25 cellular contexts compared by ENCODE assay signal in genomic region chr6:167394820-167395219, GRCh38.
"Had no signal": no experiment of that assay in that cellular context is flagged by ENCODE, and none has a peak within 500 bp of the region (broad histone marks: within the 10 kb centered on the region; RNA-seq: fewer than 3 reads in every experiment).

No MANE protein-coding gene starts in this region.

- H3K27me3 Mint-ChIP-seq: activated CD4-positive, alpha-beta T cell treated with anti-CD3 and anti-CD28 coated beads, Interleukin-2, amount 10 ng/mL, durations not matched to agents 7 days and 5 days had no signal

- H3K9me3 Mint-ChIP-seq: activated CD4-positive, alpha-beta T cell treated with anti-CD3 and anti-CD28 coated beads, Interleukin-2, amount 10 ng/mL, durations not matched to agents 7 days and 5 days; activated CD8-positive, alpha-beta T cell treated with anti-CD3 and anti-CD28 coated beads for 36 hours; activated T-cell treated with anti-CD3 and anti-CD28 coated beads, Interleukin-2, amount 50 U/mL, for 4 hours; activated T-helper 17 cell treated with anti-CD3 and anti-CD28 coated beads, Interleukin-2, amount 50 U/mL, for 72 hours; central memory CD8-positive, alpha-beta T cell; effector memory CD8-positive, alpha-beta T cell had no signal

- DNase-seq: activated CD4-positive, alpha-beta T cell treated with anti-CD3 and anti-CD28 coated beads for 36 hours; activated CD4-positive, alpha-beta T cell treated with anti-CD3 and anti-CD28 coated beads, Interleukin-2, amount 10 ng/mL, durations not matched to agents 7 days and 5 days; activated CD4-positive, alpha-beta T cell treated with anti-CD3 and anti-CD28 coated beads, Interleukin-2, amount 50 U/mL, for 4 hours; activated CD4-positive, CD25-positive, alpha-beta regulatory T cell; activated CD4-positive, CD25-positive, alpha-beta regulatory T cell treated with anti-CD3 and anti-CD28 coated beads, Interleukin-2, amount 50 U/mL, for 72 hours; activated CD8-positive, alpha-beta T cell treated with anti-CD3 and anti-CD28 coated beads for 36 hours; activated effector memory CD4-positive, alpha-beta T cell treated with Interleukin-2 at 50 U/mL for 16 hours; activated gamma-delta T cell treated with Interleukin-2 at 50 U/mL for 16 hours; activated naive CD4-positive, alpha-beta T cell treated with anti-CD3 and anti-CD28 coated beads, Interleukin-2, amount 50 U/mL, for 16 hours; activated naive CD4-positive, alpha-beta T cell treated with Interleukin-2 at 50 U/mL for 16 hours; activated T-cell treated with anti-CD3 and anti-CD28 coated beads, Interleukin-2, amount 50 U/mL, for 4 hours; amniotic stem cell; brain microvascular endothelial cell; cortex of kidney; dermis blood vessel endothelial cell; effector CD4-positive, alpha-beta T cell; effector memory CD8-positive, alpha-beta T cell; foreskin fibroblast; gastrocnemius medialis; glutamatergic neuron; T-helper 2 cell had no signal

- H3K4me1 Mint-ChIP-seq: activated CD4-positive, alpha-beta T cell treated with anti-CD3 and anti-CD28 coated beads for 36 hours; activated CD4-positive, alpha-beta T cell treated with anti-CD3 and anti-CD28 coated beads, Interleukin-2, amount 10 ng/mL, durations not matched to agents 7 days and 5 days; activated T-helper 17 cell treated with anti-CD3 and anti-CD28 coated beads, Interleukin-2, amount 50 U/mL, for 72 hours; central memory CD8-positive, alpha-beta T cell had no signal

- ATAC-seq: activated CD4-positive, alpha-beta T cell treated with anti-CD3 and anti-CD28 coated beads for 36 hours; activated CD8-positive, alpha-beta T cell treated with anti-CD3 and anti-CD28 coated beads for 36 hours; activated T-cell treated with anti-CD3 and anti-CD28 coated beads, Interleukin-2, amount 50 U/mL, for 4 hours; activated T-helper 17 cell treated with anti-CD3 and anti-CD28 coated beads, Interleukin-2, amount 50 U/mL, for 72 hours; effector memory CD8-positive, alpha-beta T cell; gastrocnemius medialis had no signal

- H3K9me3 ChIP-seq: gastrocnemius medialis had no signal

- H3K36me3 ChIP-seq: brain microvascular endothelial cell, gastrocnemius medialis had no signal

- H3K27ac Mint-ChIP-seq: activated CD4-positive, alpha-beta T cell treated with anti-CD3 and anti-CD28 coated beads for 36 hours; activated CD4-positive, alpha-beta T cell treated with anti-CD3 and anti-CD28 coated beads, Interleukin-2, amount 10 ng/mL, durations not matched to agents 7 days and 5 days; activated CD8-positive, alpha-beta T cell treated with anti-CD3 and anti-CD28 coated beads for 36 hours; activated naive CD8-positive, alpha-beta T cell; activated T-helper 17 cell treated with anti-CD3 and anti-CD28 coated beads, Interleukin-2, amount 50 U/mL, for 72 hours; effector memory CD8-positive, alpha-beta T cell had no signal

- H3K27ac ChIP-seq: brain microvascular endothelial cell, epithelial cell of prostate, gastrocnemius medialis had no signal

- H3K4me3 Mint-ChIP-seq: activated CD4-positive, alpha-beta T cell treated with anti-CD3 and anti-CD28 coated beads for 36 hours; activated CD4-positive, alpha-beta T cell treated with anti-CD3 and anti-CD28 coated beads, Interleukin-2, amount 10 ng/mL, durations not matched to agents 7 days and 5 days; activated CD8-positive, alpha-beta T cell treated with anti-CD3 and anti-CD28 coated beads for 36 hours; activated naive CD8-positive, alpha-beta T cell; activated T-cell treated with anti-CD3 and anti-CD28 coated beads, Interleukin-2, amount 50 U/mL, for 4 hours; activated T-helper 17 cell treated with anti-CD3 and anti-CD28 coated beads, Interleukin-2, amount 50 U/mL, for 72 hours; central memory CD8-positive, alpha-beta T cell; effector memory CD8-positive, alpha-beta T cell had no signal

- H3K4me3 ChIP-seq: gastrocnemius medialis had no signal

- H3K27me3 ChIP-seq: brain microvascular endothelial cell had no signal

- H3K4me1 ChIP-seq: gastrocnemius medialis had no signal

- H3K36me3 Mint-ChIP-seq: activated naive CD8-positive, alpha-beta T cell had no signal
